Comparison of ENCODE assay signal across 9 cellular contexts in the genomic region with DNA sequence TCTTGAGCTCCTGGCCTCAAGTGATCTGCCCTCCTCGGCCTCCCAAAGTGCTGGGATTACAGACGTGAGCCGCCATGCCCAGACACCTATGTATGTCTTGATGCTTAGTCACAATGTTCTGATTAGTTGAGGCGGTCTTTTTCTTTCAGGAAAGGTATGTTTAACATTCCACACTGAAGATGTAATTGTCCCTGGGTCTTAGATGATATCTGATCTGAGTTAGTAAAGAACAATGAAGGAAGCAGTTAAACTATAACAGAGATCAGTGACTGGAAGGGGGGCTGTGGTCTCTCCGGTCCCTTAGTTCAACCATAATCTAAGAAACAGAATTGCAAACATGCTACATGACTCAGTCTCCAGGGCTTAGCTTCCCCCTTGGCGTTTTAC. TPM values are rescaled to one million over a fixed set of nuclear protein-coding genes. Genes with fewer than 3 reads are reported as not detected.
A peak's percentile ranks its signal among the peaks of the same experiment; 100 is the strongest.
DNase-seq lines count a peak whose midpoint lies in the region; ATAC-seq and TF ChIP-seq lines count a peak whose summit lies in the region.
"Had no signal": no experiment of that assay in that cellular context is flagged by ENCODE, and none has a peak within 500 bp of the region (broad histone marks: within the 10 kb centered on the region; RNA-seq: fewer than 3 reads in every experiment).

No MANE protein-coding gene starts in this region.

- no peak overlapping the region for H3K4me3 Mint-ChIP-seq in activated CD4-positive, alpha-beta memory T cell treated with anti-CD3 and anti-CD28 coated beads for 36 hours
- H3K4me3 Mint-ChIP-seq: stimulated activated naive CD8-positive, alpha-beta T cell treated with anti-CD3 and anti-CD28 coated beads, Interleukin-15, Interleukin-2, amounts not matched to agents 100 ng/mL and 50 ng/mL, for 24 hours had no signal

- intact Hi-C loops in activated CD4-positive, alpha-beta memory T cell treated with anti-CD3 and anti-CD28 coated beads for 36 hours (cut with micrococcal nuclease), result no loop called here
- intact Hi-C loops in stomach (cut with DNase I; ENCODE audit: low total_unique reads) (loop anchor here (5.0 kb wide), 1 partner anchor 59 kb away; no protein-coding TSS in a partner anchor), tibial artery (cut with DNase I; ENCODE audit: low total_unique reads) (loop anchor here (5.0 kb wide), 1 partner anchor 124 kb away; no protein-coding TSS in a partner anchor)

- no peaks in the 10 kb centered on the region for H3K27me3 ChIP-seq in stomach
- no peaks in the 10 kb centered on the region for H3K27me3 ChIP-seq in tibial artery

- H3K4me1 ChIP-seq in stomach (peaks cover 49 to 82% (median 54%) of the 10 kb centered on the region in 4 donors), tibial artery (peaks cover 0 to 45% (median 24%) of the 10 kb centered on the region in 4 donors)

- H3K9me3 Mint-ChIP-seq in activated CD4-positive, alpha-beta memory T cell treated with anti-CD3 and anti-CD28 coated beads for 36 hours, result no peaks in the 10 kb centered on the region
- H3K9me3 Mint-ChIP-seq: stimulated activated naive CD8-positive, alpha-beta T cell treated with anti-CD3 and anti-CD28 coated beads, Interleukin-15, Interleukin-2, amounts not matched to agents 100 ng/mL and 50 ng/mL, for 24 hours had no signal

- H3K36me3 ChIP-seq in stomach (peaks cover 13 to 54% (median 47%) of the 10 kb centered on the region in 4 donors), tibial artery (peaks cover 0 to 42% (median 39%) of the 10 kb centered on the region in 3 donors)

- peaks cover 62% of the 10 kb centered on the region for H3K4me1 Mint-ChIP-seq in activated CD4-positive, alpha-beta memory T cell treated with anti-CD3 and anti-CD28 coated beads for 36 hours (ENCODE audit: low read depth)

- peak overlapping the region; percentile 58 for H3K27ac Mint-ChIP-seq in activated CD4-positive, alpha-beta memory T cell treated with anti-CD3 and anti-CD28 coated beads for 36 hours

- no peak for TF ChIP-seq POLR2A in stomach (IDR thresholded peaks at IDR 0.05)

- peak; percentile 76 for DNase-seq in HPDE6-E6E7 (ENCODE audit: extremely low spot score)
- DNase-seq in activated CD4-positive, alpha-beta memory T cell treated with anti-CD3 and anti-CD28 coated beads for 36 hours, result no peak
- peak; percentile 96 for DNase-seq in glomerular visceral epithelial cell (ENCODE audit: extremely low spot score)
- no peak for DNase-seq in stomach
- DNase-seq in tibial artery, result no peak
- DNase-seq in germinal center (ENCODE audit: low spot score), result no peak

- WGBS in stomach, 5 donors, result 61 to 78% (median 67%) methylated on average over 6 of the region's 6 CpGs

- H3K4me3 ChIP-seq in stomach (no peak overlapping the region), tibial artery (no peak overlapping the region)
- H3K4me3 ChIP-seq: GM12878 had no signal

- H3K9me3 ChIP-seq in stomach (no peaks in the 10 kb centered on the region), tibial artery (no peaks in the 10 kb centered on the region)

- H3K27me3 Mint-ChIP-seq in activated CD4-positive, alpha-beta memory T cell treated with anti-CD3 and anti-CD28 coated beads for 36 hours, result no peaks in the 10 kb centered on the region
- H3K27me3 Mint-ChIP-seq: stimulated activated naive CD8-positive, alpha-beta T cell treated with anti-CD3 and anti-CD28 coated beads, Interleukin-15, Interleukin-2, amounts not matched to agents 100 ng/mL and 50 ng/mL, for 24 hours had no signal

- H3K36me3 Mint-ChIP-seq in activated CD4-positive, alpha-beta memory T cell treated with anti-CD3 and anti-CD28 coated beads for 36 hours, result peaks cover 26% of the 10 kb centered on the region

- POLR2A ChIA-PET in activated CD4-positive, alpha-beta memory T cell treated with anti-CD3 and anti-CD28 coated beads for 36 hours (lab: Charles Lee), result interaction anchor here (0.8 to 1.8 kb wide), 4 partner anchors 40 to 62 kb away, joined by 3 to 9 read pairs (median 8); no protein-coding TSS in a partner anchor

- CTCF ChIA-PET in activated CD4-positive, alpha-beta memory T cell treated with anti-CD3 and anti-CD28 coated beads for 36 hours (lab: Charles Lee), result interaction anchor here (0.7 to 21.6 kb wide), 28 partner anchors 9 to 167 kb away, joined by 3 to 1168 read pairs (median 8); a partner anchor contains a TSS

- H3K27ac ChIP-seq in stomach, result peak overlapping the region in 4 of 5 donors; percentile 45 to 91 (median 78)
- no peak overlapping the region for H3K27ac ChIP-seq in tibial artery

- no peak for ATAC-seq in GM21367 (IDR thresholded peaks at IDR 0.05; ENCODE audit: unreplicated experiment)

- TF ChIP-seq CTCF in stomach (IDR thresholded peaks at IDR 0.05) (no peak), tibial artery (IDR thresholded peaks at IDR 0.05) (no peak)

- TF ChIP-seq EP300 in stomach (IDR thresholded peaks at IDR 0.05), result no peak

RNA-seq across cellular contexts. Expression of a gene that starts 31.5 kb away (rescaled TPM):
- total RNA-seq in activated CD4-positive, alpha-beta memory T cell treated with anti-CD3 and anti-CD28 coated beads for 36 hours, result under 1 TPM in 1 of 2 experiments, not detected in 1; 0.12 TPM
- under 1 TPM in 1 of 5 donors, not detected in 4; 0.18 TPM for total RNA-seq in stomach
- under 1 TPM in 1 of 3 donors, not detected in 2; 0.03 TPM for polyA plus RNA-seq in stomach

RNA-seq across cellular contexts. Expression of a gene that starts 52.1 kb away (rescaled TPM):
- 10 to 100 TPM; 48.9 to 51.8 TPM for total RNA-seq in activated CD4-positive, alpha-beta memory T cell treated with anti-CD3 and anti-CD28 coated beads for 36 hours
- total RNA-seq in stomach, result 10 to 100 TPM; 24.4 to 82.6 (median 42.9) TPM
- polyA plus RNA-seq in stomach, result 10 to 100 TPM in 2 of 3 donors, 1 to 10 TPM in 1; 7.0 to 21.5 (median 13.7) TPM

Comparison
In these comparisons a context has a peak if more than half of its experiments do, and no peak if none do; other contexts are left out.
1. DNase-seq: peak in HPDE6-E6E7 (single experiment) and glomerular visceral epithelial cell (single experiment); none in activated CD4-positive, alpha-beta memory T cell treated with anti-CD3 and anti-CD28 coated beads for 36 hours (single experiment), stomach (single experiment), tibial artery (0 of 2) and germinal center (single experiment).
2. H3K27ac ChIP-seq: peak in stomach (4 of 5); none in tibial artery (0 of 2).